In genomic region chr16:53502331-53503269, GRCh38 we compare ENCODE assay signal across 1 cellular context.
TF ChIP-seq lines count a peak whose summit lies in the region.

AKTIP (minus strand) TSS chr16:53503209; CDS start chr16:53500259, 2,950 bp downstream.

TF ChIP-seq in HepG2, 621 proteins besides CTCF, POLR2A, EP300 and RAD21 (continued from another document):
- TF ChIP-seq TERF1 (CRISPR knock-in tag; IDR thresholded peaks at IDR 0.05) (peak; percentile 79; the same call in 1 of the 2 replicates), FOSL1 (CRISPR knock-in tag; IDR thresholded peaks at IDR 0.05; ENCODE audit: borderline replicate concordance) (no peak), KLF11 (CRISPR knock-in tag; IDR thresholded peaks at IDR 0.05) (no peak), ATF7-NPFF (CRISPR knock-in tag; IDR thresholded peaks at IDR 0.05; ENCODE audit: low read depth) (peak; percentile 80), ZNF317 (CRISPR knock-in tag; IDR thresholded peaks at IDR 0.05) (0 out of 2 replicates have a peak, but pooled peaks have one; percentile 15), ZNF142 (CRISPR knock-in tag; IDR thresholded peaks at IDR 0.05) (peak; percentile 7; the same call in 1 of the 2 replicates), ZNF180 (CRISPR knock-in tag; IDR thresholded peaks at IDR 0.05; ENCODE audit: borderline replicate concordance, low read depth) (0 out of 2 replicates have a peak, but pooled peaks have one; percentile 50), TGIF2 (CRISPR knock-in tag; IDR thresholded peaks at IDR 0.05) (peak; percentile 53; the same call in 1 of the 2 replicates), ZNF563 (CRISPR knock-in tag; IDR thresholded peaks at IDR 0.05) (peak; percentile 92), ZNF580 (CRISPR knock-in tag; IDR thresholded peaks at IDR 0.05; ENCODE audit: borderline replicate concordance, low read depth) (0 out of 2 replicates have a peak, but pooled peaks have one; percentile 13), ZNF430 (CRISPR knock-in tag; IDR thresholded peaks at IDR 0.05) (0 out of 2 replicates have a peak, but pooled peaks have one; percentile 60), ZFY (CRISPR knock-in tag; IDR thresholded peaks at IDR 0.05) (peak; percentile 40; the same call in 1 of the 2 replicates), HES4 (CRISPR knock-in tag; IDR thresholded peaks at IDR 0.05; ENCODE audit: borderline replicate concordance) (peak; percentile 85), ZBTB8A (CRISPR knock-in tag; IDR thresholded peaks at IDR 0.05; ENCODE audit: borderline replicate concordance, low read depth) (peak; percentile 61; the same call in 1 of the 2 replicates), PHF20 (CRISPR knock-in tag; IDR thresholded peaks at IDR 0.05) (peak; percentile 61; the same call in 1 of the 2 replicates), ZSCAN5A (CRISPR knock-in tag; IDR thresholded peaks at IDR 0.05; ENCODE audit: borderline replicate concordance) (0 out of 2 replicates have a peak, but pooled peaks have one; percentile 41), WIZ (CRISPR knock-in tag; IDR thresholded peaks at IDR 0.05) (0 out of 2 replicates have a peak, but pooled peaks have one; percentile 56), ELF4 (CRISPR knock-in tag; IDR thresholded peaks at IDR 0.05; ENCODE audit: borderline replicate concordance) (peak; percentile 58; the same call in 1 of the 2 replicates), EEA1 (CRISPR knock-in tag; IDR thresholded peaks at IDR 0.05; ENCODE audit: borderline replicate concordance) (0 out of 2 replicates have a peak, but pooled peaks have one; percentile 20), DNMT3B (CRISPR knock-in tag; conservative IDR thresholded peaks at IDR 0.05) (no peak), THAP7 (CRISPR knock-in tag; IDR thresholded peaks at IDR 0.05) (peak; percentile 54; the same call in 1 of the 2 replicates), ATF5 (CRISPR knock-in tag; IDR thresholded peaks at IDR 0.05; ENCODE audit: low read depth) (0 out of 2 replicates have a peak, but pooled peaks have one; percentile 63), ZNF687 (CRISPR knock-in tag; IDR thresholded peaks at IDR 0.05) (peak; percentile 53; the same call in 1 of the 2 replicates), HNF4G (IDR thresholded peaks at IDR 0.05; ENCODE audit: borderline replicate concordance, low read depth, low read length) (no peak), HNF4G (CRISPR knock-in tag; IDR thresholded peaks at IDR 0.05; ENCODE audit: borderline replicate concordance, low read depth) (0 out of 2 replicates have a peak, but pooled peaks have one; percentile 15), SCMH1 (CRISPR knock-in tag; IDR thresholded peaks at IDR 0.05; ENCODE audit: borderline replicate concordance) (no peak), TFAP4 (IDR thresholded peaks at IDR 0.05; ENCODE audit: borderline replicate concordance, low read depth) (peak; percentile 32; the same call in 1 of the 2 replicates), ZNF362 (CRISPR knock-in tag; IDR thresholded peaks at IDR 0.05; ENCODE audit: borderline replicate concordance) (0 out of 2 replicates have a peak, but pooled peaks have one; percentile 15), ZBTB42 (CRISPR knock-in tag; IDR thresholded peaks at IDR 0.05) (no peak; the same call in 1 of the 2 replicates), KLF12 (CRISPR knock-in tag; IDR thresholded peaks at IDR 0.05; ENCODE audit: borderline replicate concordance) (peak; percentile 93), YEATS4 (CRISPR knock-in tag; IDR thresholded peaks at IDR 0.05; ENCODE audit: borderline replicate concordance) (peak; percentile 57; the same call in 1 of the 2 replicates), SATB2 (CRISPR knock-in tag; IDR thresholded peaks at IDR 0.05) (0 out of 2 replicates have a peak, but pooled peaks have one; percentile 53), E2F1 (CRISPR knock-in tag; IDR thresholded peaks at IDR 0.05) (0 out of 2 replicates have a peak, but pooled peaks have one; percentile 34), KMT2B (CRISPR knock-in tag; IDR thresholded peaks at IDR 0.05) (peak; percentile 54; the same call in 1 of the 2 replicates), KDM2A (CRISPR knock-in tag; IDR thresholded peaks at IDR 0.05; ENCODE audit: borderline replicate concordance, low read depth) (peak; percentile 75), ISX (CRISPR knock-in tag; conservative IDR thresholded peaks at IDR 0.05) (0 out of 2 replicates have a peak, but pooled peaks have one; percentile 69), NFIB (CRISPR knock-in tag; IDR thresholded peaks at IDR 0.05; ENCODE audit: borderline replicate concordance) (no peak), ZNF768 (CRISPR knock-in tag; IDR thresholded peaks at IDR 0.05) (peak; percentile 62; the same call in 1 of the 2 replicates), ZNF12 (CRISPR knock-in tag; IDR thresholded peaks at IDR 0.05) (0 out of 2 replicates have a peak, but pooled peaks have one; percentile 4), ZNF543 (CRISPR knock-in tag; IDR thresholded peaks at IDR 0.05) (peak; percentile 75; the same call in 1 of the 2 replicates)
